ENCODE assay signal across 28 cellular contexts in genomic region chrX:2487366-2487765, GRCh38.
"Had no signal": no experiment of that assay in that cellular context is flagged by ENCODE, and none has a peak within 500 bp of the region (broad histone marks: within the 10 kb centered on the region; RNA-seq: fewer than 3 reads in every experiment).

No MANE protein-coding gene starts in this region.

- H3K27me3 Mint-ChIP-seq: activated B cell treated with CpG ODN at 0.5 μM for 24 hours; activated CD4-positive, alpha-beta T cell treated with anti-CD3 and anti-CD28 coated beads for 36 hours; activated naive CD8-positive, alpha-beta T cell treated with anti-CD3 and anti-CD28 coated beads for 36 hours; central memory CD8-positive, alpha-beta T cell; effector memory CD8-positive, alpha-beta T cell; naive B cell; stimulated activated naive B cell treated with anti-CD40 and anti-IgM and Interleukin-4, amounts not matched to agents 10 μg/mL and 1 μg/mL and 100 μg/mL, for 72 hours had no signal

- H3K4me1 Mint-ChIP-seq: activated CD4-positive, alpha-beta T cell treated with anti-CD3 and anti-CD28 coated beads for 36 hours; activated naive CD8-positive, alpha-beta T cell treated with anti-CD3 and anti-CD28 coated beads for 36 hours had no signal

- H3K27ac Mint-ChIP-seq: activated B cell treated with CpG ODN at 0.5 μM for 24 hours; activated CD4-positive, alpha-beta T cell treated with anti-CD3 and anti-CD28 coated beads for 36 hours; activated naive CD8-positive, alpha-beta T cell treated with anti-CD3 and anti-CD28 coated beads for 36 hours; effector memory CD8-positive, alpha-beta T cell; stimulated activated naive B cell treated with anti-CD40 and anti-IgM and Interleukin-4, amounts not matched to agents 10 μg/mL and 1 μg/mL and 100 μg/mL, for 72 hours; T-helper 2 cell treated with Interferon-gamma antibody and Interleukin-4, amounts not matched to agents 5 μg/mL and 100 μg/mL, for 36 hours had no signal

- H3K9me3 Mint-ChIP-seq: activated B cell treated with CpG ODN at 0.5 μM for 24 hours; activated naive CD8-positive, alpha-beta T cell treated with anti-CD3 and anti-CD28 coated beads for 36 hours; central memory CD8-positive, alpha-beta T cell; effector memory CD8-positive, alpha-beta T cell; naive B cell; neural progenitor cell; stimulated activated naive B cell treated with anti-CD40 and anti-IgM and Interleukin-4, amounts not matched to agents 10 μg/mL and 1 μg/mL and 100 μg/mL, for 72 hours; T-helper 2 cell treated with Interferon-gamma antibody and Interleukin-4, amounts not matched to agents 5 μg/mL and 100 μg/mL, for 36 hours had no signal

- H3K36me3 ChIP-seq: neural progenitor cell had no signal

- ATAC-seq: activated CD4-positive, alpha-beta T cell treated with anti-CD3 and anti-CD28 coated beads for 36 hours; effector memory CD8-positive, alpha-beta T cell; gastrocnemius medialis; left ventricle myocardium superior; stimulated activated naive B cell treated with anti-CD40 and anti-IgM and Interleukin-4, amounts not matched to agents 10 μg/mL and 1 μg/mL and 100 μg/mL, for 72 hours had no signal

- H3K4me3 ChIP-seq: colonic mucosa, dorsolateral prefrontal cortex, esophagus squamous epithelium, gastrocnemius medialis, neural progenitor cell, sigmoid colon, smooth muscle cell, transverse colon had no signal

- H2AFZ ChIP-seq: neural progenitor cell had no signal

- H3K4me1 ChIP-seq: colonic mucosa had no signal

- H3K27me3 ChIP-seq: colonic mucosa, dorsolateral prefrontal cortex, esophagus squamous epithelium, gastrocnemius medialis, neural progenitor cell, sigmoid colon, transverse colon had no signal

- H3K9me3 ChIP-seq: colonic mucosa, esophagus squamous epithelium, gastrocnemius medialis, sigmoid colon, transverse colon had no signal

- H3K27ac ChIP-seq: colonic mucosa, gastrocnemius medialis, neural progenitor cell, sigmoid colon, transverse colon had no signal

- H3K4me3 Mint-ChIP-seq: activated B cell treated with CpG ODN at 0.5 μM for 24 hours; activated CD4-positive, alpha-beta T cell treated with anti-CD3 and anti-CD28 coated beads for 36 hours; activated naive CD8-positive, alpha-beta T cell treated with anti-CD3 and anti-CD28 coated beads for 36 hours; central memory CD8-positive, alpha-beta T cell; effector memory CD8-positive, alpha-beta T cell; naive B cell; neural progenitor cell; stimulated activated naive B cell treated with anti-CD40 and anti-IgM and Interleukin-4, amounts not matched to agents 10 μg/mL and 1 μg/mL and 100 μg/mL, for 72 hours; T-helper 2 cell treated with Interferon-gamma antibody and Interleukin-4, amounts not matched to agents 5 μg/mL and 100 μg/mL, for 36 hours had no signal

- H3K9ac ChIP-seq: neural progenitor cell had no signal

- DNase-seq: activated B cell treated with CpG ODN at 0.5 μM for 24 hours; activated CD4-positive, alpha-beta T cell treated with anti-CD3 and anti-CD28 coated beads for 36 hours; activated CD4-positive, alpha-beta T cell treated with anti-CD3 and anti-CD28 coated beads, Interleukin-2, amount 50 U/mL, for 4 hours; activated naive CD4-positive, alpha-beta T cell treated with Interleukin-2 at 50 U/mL for 16 hours; activated naive CD8-positive, alpha-beta T cell treated with anti-CD3 and anti-CD28 coated beads for 36 hours; activated T-cell treated with anti-CD3 and anti-CD28 coated beads, Interleukin-2, amount 50 U/mL, for 48 hours; colonic mucosa; effector memory CD8-positive, alpha-beta T cell; esophagus squamous epithelium; gastrocnemius medialis; head of caudate nucleus; left ventricle myocardium superior; mesenchymal stem cell; naive B cell; retina; sigmoid colon; stimulated activated CD4-positive, alpha-beta T cell treated with anti-CD3 and anti-CD28 coated beads, Interleukin-2, amount 100 ng/mL, for 48 hours; stimulated activated CD8-positive, alpha-beta memory T cell treated with anti-CD3 and anti-CD28 coated beads, Interleukin-4, amount 100 ng/mL, for 48 hours; stimulated activated naive B cell treated with anti-CD40 and anti-IgM and Interleukin-4, amounts not matched to agents 10 μg/mL and 1 μg/mL and 100 μg/mL, for 72 hours; transverse colon had no signal

- FAIRE-seq: astrocyte, islet of Langerhans, urothelium cell line had no signal

- H3K36me3 Mint-ChIP-seq: naive B cell had no signal

- H3K4me2 ChIP-seq: neural progenitor cell, smooth muscle cell had no signal
